In the genomic region with DNA sequence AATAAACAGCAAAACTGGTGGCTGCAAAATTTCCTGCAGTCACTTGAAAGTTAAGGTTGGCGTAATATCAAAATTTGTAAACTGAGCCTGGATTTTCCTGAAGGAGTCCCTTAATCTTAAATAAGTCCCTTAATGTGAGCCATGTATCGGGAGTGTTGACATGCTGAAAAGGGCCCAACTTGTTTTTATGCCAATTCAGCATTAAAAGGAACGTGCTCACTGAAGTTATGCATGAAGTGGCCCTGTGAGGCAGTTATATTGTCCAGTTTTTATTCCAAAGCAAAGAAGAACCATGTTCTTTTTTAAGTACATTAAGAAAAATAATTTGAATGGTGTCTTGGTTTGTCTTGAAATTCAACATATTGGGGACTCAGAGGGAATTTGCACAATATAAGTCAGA, we compare ENCODE assay signal across 9 cellular contexts.
"Had no signal": no experiment of that assay in that cellular context is flagged by ENCODE, and none has a peak within 500 bp of the region (broad histone marks: within the 10 kb centered on the region; RNA-seq: fewer than 3 reads in every experiment).

No MANE protein-coding gene starts in this region.

- DNase-seq: H7, HFFc6, Karpas-422, KBM-7 had no signal

- H3K36me3 ChIP-seq: HAP-1 had no signal

- H3K4me3 ChIP-seq: GM23338, HAP-1 had no signal

- H3K9me3 ChIP-seq: HAP-1 had no signal

- H3K9ac ChIP-seq: KMS-11 had no signal

- H3K27ac ChIP-seq: KMS-11 had no signal

- H2AFZ ChIP-seq: GM23338 had no signal

- ATAC-seq: GM23338, HCT116 had no signal

- FAIRE-seq: HTR-8/SVneo had no signal

- H3K4me2 ChIP-seq: GM23338, KMS-11 had no signal

- H3K4me1 ChIP-seq: HAP-1 had no signal
